16 cellular contexts compared by ENCODE assay signal in genomic region chr10:70163448-70163847, GRCh38. TPM values are rescaled to one million over a fixed set of nuclear protein-coding genes. Genes with fewer than 3 reads are reported as not detected.
A peak's percentile ranks its signal among the peaks of the same experiment; 100 is the strongest.
DNase-seq lines count a peak whose midpoint lies in the region; ATAC-seq and TF ChIP-seq lines count a peak whose summit lies in the region.
"Had no signal": no experiment of that assay in that cellular context is flagged by ENCODE, and none has a peak within 500 bp of the region (broad histone marks: within the 10 kb centered on the region; RNA-seq: fewer than 3 reads in every experiment).

No MANE protein-coding gene starts in this region.

- H2AFZ ChIP-seq in trophoblast cell (ENCODE audit: insufficient read depth, low read length, poor library complexity) (no peak overlapping the region), MM.1S (ENCODE audit: low read length) (no peak overlapping the region)
- H2AFZ ChIP-seq: GM23248 had no signal

- H3K27ac ChIP-seq in trophoblast cell (ENCODE audit: low read depth, low read length), result no peak overlapping the region
- no peak overlapping the region for H3K27ac ChIP-seq in aorta (ENCODE audit: low read depth in 1 of 2, low read length in 2 of 2)
- no peak overlapping the region for H3K27ac ChIP-seq in MM.1S (ENCODE audit: low read length)
- H3K27ac ChIP-seq: A549, colonic mucosa, GM23248, left ventricle myocardium inferior, ovary, tibial artery, VCaP had no signal

- H3K4me2 ChIP-seq in trophoblast cell (ENCODE audit: low read length), result no peak overlapping the region
- H3K4me2 ChIP-seq in MM.1S (ENCODE audit: low read depth, low read length), result no peak overlapping the region

- H3K4me1 Mint-ChIP-seq in activated CD4-positive, alpha-beta T cell treated with anti-CD3 and anti-CD28 coated beads for 36 hours, result peaks cover 80% of the 10 kb centered on the region
- peaks cover 71% of the 10 kb centered on the region for H3K4me1 Mint-ChIP-seq in activated naive CD8-positive, alpha-beta T cell treated with anti-CD3 and anti-CD28 coated beads for 36 hours

- H3K4me3 ChIP-seq in GM12865 (ENCODE audit: low read depth, low read length) (peak overlapping the region; percentile 5), trophoblast cell (ENCODE audit: low read depth, low read length) (no peak overlapping the region), aorta (ENCODE audit: low read length in 2 of 2) (no peak overlapping the region), MM.1S (ENCODE audit: low read length) (no peak overlapping the region)
- H3K4me3 ChIP-seq: A549, colonic mucosa, left ventricle myocardium inferior, ovary, tibial artery had no signal

- H3K79me2 ChIP-seq in trophoblast cell (ENCODE audit: control insufficient read depth, insufficient read depth, low read length, poor library complexity), result peaks cover 5% of the 10 kb centered on the region
- peaks cover 92% of the 10 kb centered on the region for H3K79me2 ChIP-seq in MM.1S (ENCODE audit: low read length)

- H3K14ac ChIP-seq in trophoblast cell (ENCODE audit: low read length), result no peak overlapping the region

- no peak overlapping the region for H2BK5ac ChIP-seq in trophoblast cell (ENCODE audit: low read depth, low read length, poor library complexity)

- no peak overlapping the region for H2AK5ac ChIP-seq in trophoblast cell (ENCODE audit: low read length)

- peak; percentile 46 for DNase-seq in activated CD4-positive, alpha-beta T cell treated with anti-CD3 and anti-CD28 coated beads for 36 hours
- DNase-seq in activated CD4-positive, alpha-beta T cell treated with anti-CD3 and anti-CD28 coated beads for 1 hour, result no peak
- no peak for DNase-seq in GM12865 (ENCODE audit: low read depth)
- DNase-seq in activated naive CD8-positive, alpha-beta T cell treated with anti-CD3 and anti-CD28 coated beads for 36 hours, result peak; percentile 17
- no peak for DNase-seq in trophoblast cell
- no peak for DNase-seq in aorta
- DNase-seq in MM.1S, result no peak
- DNase-seq: colonic mucosa, GM23248, left ventricle myocardium inferior, NCI-H1417, ovary, tibial artery had no signal

- peaks cover 19% of the 10 kb centered on the region; the same call in 1 of the 2 replicates for H4K20me1 ChIP-seq in MM.1S (ENCODE audit: insufficient read depth, low read length)

- H3K9me2 ChIP-seq in MM.1S (replicated peaks; ENCODE audit: insufficient read depth, low read length), result no peaks in the 10 kb centered on the region

- intact Hi-C loops in activated CD4-positive, alpha-beta T cell treated with anti-CD3 and anti-CD28 coated beads for 36 hours (cut with DNase I, micrococcal nuclease), result loop anchor here (1.0 to 5.0 kb wide), 5 partner anchors 17 to 1071 kb away; partner anchors contain the start of genes PALD1 (in 1 of the 2), SGPL1 (in 1 of the 2) and TYSND1 (in 1 of the 2)
- intact Hi-C loops in aorta (cut with DNase I), result no loop called here

- no peaks in the 10 kb centered on the region for H3K27me3 Mint-ChIP-seq in activated CD4-positive, alpha-beta T cell treated with anti-CD3 and anti-CD28 coated beads for 36 hours
- H3K27me3 Mint-ChIP-seq in activated naive CD8-positive, alpha-beta T cell treated with anti-CD3 and anti-CD28 coated beads for 36 hours, result no peaks in the 10 kb centered on the region

- H3K36me3 Mint-ChIP-seq in activated CD4-positive, alpha-beta T cell treated with anti-CD3 and anti-CD28 coated beads for 36 hours (ENCODE audit: low read depth), result peaks cover 59% of the 10 kb centered on the region
- H3K36me3 Mint-ChIP-seq in activated naive CD8-positive, alpha-beta T cell treated with anti-CD3 and anti-CD28 coated beads for 36 hours, result peaks cover 43% of the 10 kb centered on the region

- H3K9ac ChIP-seq in trophoblast cell (ENCODE audit: low read length) (no peak overlapping the region), MM.1S (ENCODE audit: low read length) (no peak overlapping the region)
- H3K9ac ChIP-seq: GM23248 had no signal

- H3K18ac ChIP-seq in trophoblast cell (ENCODE audit: low read length), result no peak overlapping the region

- H3K4me1 ChIP-seq in trophoblast cell (ENCODE audit: control insufficient read depth in 1 of 2, insufficient read depth in 2 of 2, low read length in 2 of 2) (peaks cover 0 to 2% of the 10 kb centered on the region in 2 experiments), aorta (ENCODE audit: control insufficient read depth in 1 of 2, insufficient read depth in 2 of 2, low read length in 2 of 2) (peaks cover 0 to 6% of the 10 kb centered on the region in 2 donors), MM.1S (ENCODE audit: low read length) (peaks cover 28% of the 10 kb centered on the region)

- ATAC-seq in activated CD4-positive, alpha-beta T cell treated with anti-CD3 and anti-CD28 coated beads for 36 hours, result no peak
- ATAC-seq in aorta (ENCODE audit: low FRiP score) (no peak), HG02981 (IDR thresholded peaks at IDR 0.05; ENCODE audit: unreplicated experiment) (no peak)
- ATAC-seq: A549 had no signal

- H3K9me3 ChIP-seq in trophoblast cell (ENCODE audit: insufficient read depth, low read depth, low read length) (no peaks in the 10 kb centered on the region), aorta (ENCODE audit: control insufficient read depth, low read length) (no peaks in the 10 kb centered on the region), MM.1S (replicated peaks; ENCODE audit: insufficient read depth, low read length) (no peaks in the 10 kb centered on the region)
- H3K9me3 ChIP-seq: A549, colonic mucosa, left ventricle myocardium inferior, ovary, tibial artery had no signal

- CTCF ChIA-PET in activated CD4-positive, alpha-beta T cell treated with anti-CD3 and anti-CD28 coated beads for 36 hours (lab: Charles Lee), result interaction anchor here (0.6 to 3.7 kb wide), 4 partner anchors 15 to 738 kb away, joined by 3 to 74 read pairs (median 3); partner anchors contain the start of gene TYSND1

- POLR2A ChIA-PET in activated CD4-positive, alpha-beta T cell treated with anti-CD3 and anti-CD28 coated beads for 36 hours (lab: Charles Lee), result interaction anchor here (0.6 to 1.8 kb wide), 4 partner anchors 9 to 70 kb away, joined by 3 to 18 read pairs (median 3); partner anchors contain the start of genes PPA1 and TYSND1

- H4K12ac ChIP-seq in trophoblast cell (ENCODE audit: low read depth, low read length), result no peak overlapping the region

- no CpG with 5 or more reads among the region's 4 CpGs for WGBS in trophoblast cell (ENCODE audit: extremely low coverage, insufficient coverage, insufficient read length)
- 89 to 92% methylated on average over 4 of the region's 4 CpGs for WGBS in aorta, 2 donors

- TF ChIP-seq CTCF in GM12865 (IDR thresholded peaks at IDR 0.05; ENCODE audit: insufficient read depth, low read depth, low read length, missing control alignments), result no peak
- TF ChIP-seq CTCF in MM.1S (IDR thresholded peaks at IDR 0.05; ENCODE audit: low read length), result no peak

- no peak overlapping the region for H4K8ac ChIP-seq in trophoblast cell (ENCODE audit: low read depth, low read length)

- peak overlapping the region; percentile 60 for H3K4me3 Mint-ChIP-seq in activated CD4-positive, alpha-beta T cell treated with anti-CD3 and anti-CD28 coated beads for 36 hours
- H3K4me3 Mint-ChIP-seq in activated naive CD8-positive, alpha-beta T cell treated with anti-CD3 and anti-CD28 coated beads for 36 hours, result peak overlapping the region; percentile 3

- no peak overlapping the region for H2BK12ac ChIP-seq in trophoblast cell (ENCODE audit: low read length)

- H2BK120ac ChIP-seq in trophoblast cell (ENCODE audit: insufficient read depth, low read length, poor library complexity), result no peak overlapping the region

- H3K23ac ChIP-seq in trophoblast cell (ENCODE audit: low read length), result no peak overlapping the region

- H3K4ac ChIP-seq in trophoblast cell (ENCODE audit: low read depth, low read length), result peak overlapping the region; percentile 52

- H3K79me1 ChIP-seq in trophoblast cell (ENCODE audit: low read length), result no peaks in the 10 kb centered on the region

- H3K27ac Mint-ChIP-seq in activated CD4-positive, alpha-beta T cell treated with anti-CD3 and anti-CD28 coated beads for 36 hours, result peak overlapping the region; percentile 90
- H3K27ac Mint-ChIP-seq in activated naive CD8-positive, alpha-beta T cell treated with anti-CD3 and anti-CD28 coated beads for 36 hours, result peak overlapping the region; percentile 95

- H3K27me3 ChIP-seq in trophoblast cell (ENCODE audit: insufficient read depth, low read length) (no peaks in the 10 kb centered on the region), aorta (ENCODE audit: control insufficient read depth in 1 of 2, insufficient read depth in 2 of 2, low read length in 1 of 2) (no peaks in the 10 kb centered on the region), MM.1S (replicated peaks; ENCODE audit: insufficient read depth, low read length) (no peaks in the 10 kb centered on the region)
- H3K27me3 ChIP-seq: colonic mucosa, ovary, tibial artery had no signal

- H3K9me3 Mint-ChIP-seq in activated CD4-positive, alpha-beta T cell treated with anti-CD3 and anti-CD28 coated beads for 36 hours (ENCODE audit: low read depth), result no peaks in the 10 kb centered on the region
- no peaks in the 10 kb centered on the region for H3K9me3 Mint-ChIP-seq in activated naive CD8-positive, alpha-beta T cell treated with anti-CD3 and anti-CD28 coated beads for 36 hours

- no peak overlapping the region for H4K91ac ChIP-seq in trophoblast cell (ENCODE audit: low read depth, low read length)

- H3F3A ChIP-seq in MM.1S (ENCODE audit: insufficient read depth, low read length), result peaks cover 4% of the 10 kb centered on the region; the same call in 1 of the 2 replicates

- H3K36me3 ChIP-seq in trophoblast cell (ENCODE audit: control insufficient read depth in 1 of 2, insufficient read depth in 2 of 2, low read length in 2 of 2) (peaks cover 5 to 6% of the 10 kb centered on the region in 2 experiments), aorta (ENCODE audit: control insufficient read depth in 1 of 2, insufficient read depth in 2 of 2, low read length in 1 of 2) (no peaks in the 10 kb centered on the region), MM.1S (replicated peaks; ENCODE audit: insufficient read depth, low read length) (peaks cover 16% of the 10 kb centered on the region)
- H3K36me3 ChIP-seq: ovary had no signal

RNA-seq across cellular contexts. Expression of gene SAR1A, which starts 6.9 kb away (rescaled TPM):
- total RNA-seq in activated CD4-positive, alpha-beta T cell treated with anti-CD3 and anti-CD28 coated beads for 36 hours, result 100 to 1,000 TPM in 1 of 2 experiments, 10 to 100 TPM in 1; 89.4 to 107 TPM
- total RNA-seq in activated naive CD8-positive, alpha-beta T cell treated with anti-CD3 and anti-CD28 coated beads for 36 hours, result 100 to 1,000 TPM; 129 to 134 TPM
- polyA plus RNA-seq in trophoblast cell (2013), result 131 and 137 TPM in 2 replicates
- 100 to 1,000 TPM; 119 to 128 TPM for total RNA-seq in aorta
- polyA plus RNA-seq in aorta, result 10 to 100 TPM; 59.2 to 61.0 TPM

RNA-seq across cellular contexts. Expression of gene TYSND1, which starts 16.9 kb away (rescaled TPM):
- 10 to 100 TPM; 11.5 to 14.9 TPM for total RNA-seq in activated CD4-positive, alpha-beta T cell treated with anti-CD3 and anti-CD28 coated beads for 36 hours
- 10 to 100 TPM; 15.8 to 15.9 TPM for total RNA-seq in activated naive CD8-positive, alpha-beta T cell treated with anti-CD3 and anti-CD28 coated beads for 36 hours
- 3.7 TPM in 2 replicates for polyA plus RNA-seq in trophoblast cell (2013)
- total RNA-seq in aorta, result 10 to 100 TPM in 1 of 2 donors, 1 to 10 TPM in 1; 5.4 to 10.9 TPM
- polyA plus RNA-seq in aorta, result 1 to 10 TPM; 2.1 to 9.8 TPM

RNA-seq across cellular contexts. Expression of gene AIFM2, which starts 30.8 kb away (rescaled TPM):
- 1 to 10 TPM; 4.6 to 5.2 TPM for total RNA-seq in activated CD4-positive, alpha-beta T cell treated with anti-CD3 and anti-CD28 coated beads for 36 hours
- 10 to 100 TPM in 1 of 2 experiments, 1 to 10 TPM in 1; 9.6 to 10.4 TPM for total RNA-seq in activated naive CD8-positive, alpha-beta T cell treated with anti-CD3 and anti-CD28 coated beads for 36 hours
- 1.2 and 1.3 TPM in 2 replicates for polyA plus RNA-seq in trophoblast cell (2013)
- 10 to 100 TPM; 15.0 to 15.5 TPM for total RNA-seq in aorta
- 10 to 100 TPM; 12.1 to 12.6 TPM for polyA plus RNA-seq in aorta

Comparison
In these comparisons a context has a peak if more than half of its experiments do, and no peak if none do; other contexts are left out.
1. DNase-seq: peak in activated CD4-positive, alpha-beta T cell treated with anti-CD3 and anti-CD28 coated beads for 36 hours (single experiment) and activated naive CD8-positive, alpha-beta T cell treated with anti-CD3 and anti-CD28 coated beads for 36 hours (single experiment); none in activated CD4-positive, alpha-beta T cell treated with anti-CD3 and anti-CD28 coated beads for 1 hour (single experiment), GM12865 (single experiment), trophoblast cell (0 of 2), aorta (0 of 2) and MM.1S (single experiment).
2. intact Hi-C loops: an anchor here in activated CD4-positive, alpha-beta T cell treated with anti-CD3 and anti-CD28 coated beads for 36 hours (1.0 to 5.0 kb wide); none called in aorta.